In genomic region chr17:3800362-3801042, GRCh38 we compare ENCODE assay signal across 17 cellular contexts. TPM values are rescaled to one million over a fixed set of nuclear protein-coding genes. Genes with fewer than 3 reads are reported as not detected.
DNase-seq lines count a peak whose midpoint lies in the region; ATAC-seq and TF ChIP-seq lines count a peak whose summit lies in the region.
"Had no signal": no experiment of that assay in that cellular context is flagged by ENCODE, and none has a peak within 500 bp of the region (broad histone marks: within the 10 kb centered on the region; RNA-seq: fewer than 3 reads in every experiment).

No MANE protein-coding gene starts in this region.

- H4K20me1 ChIP-seq in BLaER1 treated with 17β-estradiol and CSF1 and Interleukin-3, amounts not matched to agents 10 nM and 100 nM: peaks cover 0 to 5% (median 0%) of the 10 kb centered on the region in 11 experiments; a peak in 1 of 22 replicates
- H4K20me1 ChIP-seq in H9 (ENCODE audit: control insufficient read depth, insufficient read depth, insufficient read length): no peaks in the 10 kb centered on the region

- no peak overlapping the region for H4K5ac ChIP-seq in H9 (ENCODE audit: insufficient read length, low read depth, low read length)

- H3K27me3 ChIP-seq in BLaER1 treated with 17β-estradiol and CSF1 and Interleukin-3, amounts not matched to agents 10 nM and 100 nM: no peaks in the 10 kb centered on the region
- H3K27me3 ChIP-seq in H9 (ENCODE audit: insufficient read depth, low read length) (no peaks in the 10 kb centered on the region), neutrophil (no peaks in the 10 kb centered on the region), tibial artery (peaks cover 0 to 10% of the 10 kb centered on the region in 2 donors)
- H3K27me3 ChIP-seq: hepatocyte had no signal

- no peak overlapping the region for H2BK5ac ChIP-seq in H9 (ENCODE audit: insufficient read length, low read length)

- peak overlapping the region; percentile 63; the same call in 1 of the 2 replicates for H3K14ac ChIP-seq in H9 (ENCODE audit: insufficient read depth, low read length)

- TF ChIP-seq CTCF in H9 (conservative IDR thresholded peaks at IDR 0.05) (no peak), neutrophil (IDR thresholded peaks at IDR 0.05) (no peak), tibial artery (IDR thresholded peaks at IDR 0.05) (no peak)

- peak overlapping the region in 10 of 11 experiments; percentile 28 to 82 (median 61); a peak in 20 of 22 replicates for H3K27ac ChIP-seq in BLaER1 treated with 17β-estradiol and CSF1 and Interleukin-3, amounts not matched to agents 10 nM and 100 nM
- no peak overlapping the region for H3K27ac ChIP-seq in H9 (ENCODE audit: insufficient read length, low read depth, low read length)
- H3K27ac ChIP-seq in neutrophil: peak overlapping the region; percentile 94
- H3K27ac ChIP-seq in tibial artery: no peak overlapping the region
- H3K27ac ChIP-seq: hepatocyte, KMS-11 had no signal

- H3K36me3 Mint-ChIP-seq in H9 (ENCODE audit: insufficient read depth in 1 of 3, low read depth in 3 of 3): peaks cover 1 to 18% (median 12%) of the 10 kb centered on the region in 3 experiments; a peak in 5 of 7 replicates
- H3K36me3 Mint-ChIP-seq in central memory CD8-positive, alpha-beta T cell (ENCODE audit: insufficient read depth): peaks cover 16% of the 10 kb centered on the region

- H2BK12ac ChIP-seq in H9 (ENCODE audit: insufficient read length, low read depth, low read length): no peak overlapping the region

- peaks cover 0 to 17% (median 5%) of the 10 kb centered on the region in 11 experiments; a peak in 8 of 22 replicates for H3K36me3 ChIP-seq in BLaER1 treated with 17β-estradiol and CSF1 and Interleukin-3, amounts not matched to agents 10 nM and 100 nM
- no peaks in the 10 kb centered on the region for H3K36me3 ChIP-seq in neutrophil
- H3K36me3 ChIP-seq in tibial artery: no peaks in the 10 kb centered on the region

- H2AK5ac ChIP-seq in H9 (ENCODE audit: insufficient read length, low read length): no peak overlapping the region

- no peak for DNase-seq in H9
- DNase-seq in central memory CD8-positive, alpha-beta T cell (ENCODE audit: low spot score in 2 of 2): no peak
- DNase-seq in NK-92 treated with Interleukin-12 subunit alpha and Interleukin-12 subunit beta, amount 100 ng/mL, for 24 hours (lab: John Stamatoyannopoulos, UW): no peak
- no peak for DNase-seq in tibial artery
- DNase-seq: activated CD4-positive, alpha-beta T cell treated with anti-CD3 and anti-CD28 coated beads, Interleukin-2, amount 50 U/mL, for 1 hour; amniotic stem cell; central memory CD4-positive, alpha-beta T cell; NCI-H1105; NCI-H774; right cardiac atrium had no signal

- WGBS in H9 (ENCODE audit: extremely low coverage, insufficient read length, low lambda C conversion rate): no CpG with 5 or more reads among the region's 9 CpGs

- H4K8ac ChIP-seq in H9 (replicated peaks; ENCODE audit: insufficient read length, low read depth, low read length): no peak overlapping the region

- no peaks in the 10 kb centered on the region for H3K23me2 ChIP-seq in H9 (ENCODE audit: insufficient read length, low read depth, low read length, poor library complexity, severe bottlenecking)

- no peaks in the 10 kb centered on the region for H3K9me3 ChIP-seq in BLaER1 treated with 17β-estradiol and CSF1 and Interleukin-3, amounts not matched to agents 10 nM and 100 nM (replicated peaks in 1 of 11)
- H3K9me3 ChIP-seq in H9 (ENCODE audit: control insufficient read depth, low read depth, low read length): no peaks in the 10 kb centered on the region
- H3K9me3 ChIP-seq in neutrophil: no peaks in the 10 kb centered on the region
- H3K9me3 ChIP-seq in tibial artery: no peaks in the 10 kb centered on the region

- no peak overlapping the region for H3K4me3 ChIP-seq in BLaER1 treated with 17β-estradiol and CSF1 and Interleukin-3, amounts not matched to agents 10 nM and 100 nM
- H3K4me3 ChIP-seq in neutrophil (ENCODE audit: low read depth in 1 of 2, low read length in 1 of 2) (no peak overlapping the region), tibial artery (no peak overlapping the region)
- H3K4me3 ChIP-seq: hepatocyte had no signal

- H3K4me3 Mint-ChIP-seq in H9: no peak overlapping the region
- H3K4me3 Mint-ChIP-seq in central memory CD8-positive, alpha-beta T cell: peak overlapping the region; percentile 56
- H3K4me3 Mint-ChIP-seq: mesothelial cell of epicardium had no signal

- no peak overlapping the region for H4K91ac ChIP-seq in H9 (ENCODE audit: insufficient read length, low read depth, low read length)

- no peak overlapping the region for H3K18ac ChIP-seq in H9 (ENCODE audit: insufficient read length, low read depth, low read length)

- intact Hi-C loops in tibial artery (cut with DNase I; ENCODE audit: low total_unique reads): no loop called here

- H3K27me3 Mint-ChIP-seq in H9 (ENCODE audit: low read depth): no peaks in the 10 kb centered on the region; the same call in 1 of the 2 replicates
- no peaks in the 10 kb centered on the region for H3K27me3 Mint-ChIP-seq in central memory CD8-positive, alpha-beta T cell

- no peaks in the 10 kb centered on the region for H3K79me1 ChIP-seq in H9 (ENCODE audit: insufficient read depth, low read depth, low read length, poor library complexity, severe bottlenecking)

- peak overlapping the region; percentile 48 to 87 (median 61) for H3K4me2 ChIP-seq in BLaER1 treated with 17β-estradiol and CSF1 and Interleukin-3, amounts not matched to agents 10 nM and 100 nM
- no peak overlapping the region for H3K4me2 ChIP-seq in H9 (ENCODE audit: insufficient read depth, insufficient read length, low read length)
- H3K4me2 ChIP-seq: hepatocyte, KMS-11 had no signal

- H2BK20ac ChIP-seq in H9 (ENCODE audit: low read depth, low read length, poor library complexity, severe bottlenecking): no peak overlapping the region

- no peaks in the 10 kb centered on the region; a peak in 1 of 5 replicates for H3K9me3 Mint-ChIP-seq in H9
- no peaks in the 10 kb centered on the region for H3K9me3 Mint-ChIP-seq in central memory CD8-positive, alpha-beta T cell
- H3K9me3 Mint-ChIP-seq: mesothelial cell of epicardium had no signal

- peak overlapping the region in 8 of 11 experiments; percentile 5 to 33 (median 24); a peak in 7 of 22 replicates for H3K9ac ChIP-seq in BLaER1 treated with 17β-estradiol and CSF1 and Interleukin-3, amounts not matched to agents 10 nM and 100 nM
- no peak overlapping the region for H3K9ac ChIP-seq in H9 (ENCODE audit: extremely low read depth, insufficient read length, low read length)
- H3K9ac ChIP-seq: KMS-11 had no signal

- peak overlapping the region in 2 of 3 experiments; percentile 77 to 87; a peak in 4 of 7 replicates for H3K27ac Mint-ChIP-seq in H9
- H3K27ac Mint-ChIP-seq in central memory CD8-positive, alpha-beta T cell (ENCODE audit: low read depth): peak overlapping the region; percentile 76
- H3K27ac Mint-ChIP-seq: mesothelial cell of epicardium had no signal

- H3K4ac ChIP-seq in H9 (ENCODE audit: low read depth, low read length): no peak overlapping the region

- no peaks in the 10 kb centered on the region for H3K79me2 ChIP-seq in H9 (ENCODE audit: insufficient read depth, low read length)
- H3K79me2 ChIP-seq: hepatocyte had no signal

- peaks cover 81 to 96% (median 92%) of the 10 kb centered on the region in 10 experiments for H3K4me1 ChIP-seq in BLaER1 treated with 17β-estradiol and CSF1 and Interleukin-3, amounts not matched to agents 10 nM and 100 nM
- H3K4me1 ChIP-seq in H9 (ENCODE audit: insufficient read depth, low read length): no peaks in the 10 kb centered on the region
- peaks cover 65 to 68% of the 10 kb centered on the region in 2 experiments for H3K4me1 ChIP-seq in neutrophil (ENCODE audit: control insufficient read depth in 1 of 2, insufficient read depth in 1 of 2, low read depth in 1 of 2, low read length in 1 of 2)
- no peaks in the 10 kb centered on the region for H3K4me1 ChIP-seq in tibial artery

- H2AFZ ChIP-seq in H9 (ENCODE audit: low read length): no peak overlapping the region
- H2AFZ ChIP-seq: hepatocyte had no signal

- H3K56ac ChIP-seq in H9 (ENCODE audit: insufficient read length, low read depth, low read length): no peak overlapping the region

- no peak for ATAC-seq in central memory CD8-positive, alpha-beta T cell (replicated peaks; ENCODE audit: extremely low read depth, poor library complexity, severe bottlenecking)
- ATAC-seq in GM18907 (IDR thresholded peaks at IDR 0.05; ENCODE audit: unreplicated experiment): no peak
- ATAC-seq: Panc1, right cardiac atrium had no signal

- H3K23ac ChIP-seq in H9 (ENCODE audit: insufficient read length, low read depth, low read length): no peak overlapping the region

- H3K4me1 Mint-ChIP-seq in H9: peaks cover 0 to 9% of the 10 kb centered on the region in 2 experiments; a peak in 2 of 4 replicates
- H3K4me1 Mint-ChIP-seq in central memory CD8-positive, alpha-beta T cell: peaks cover 43% of the 10 kb centered on the region
- H3K4me1 Mint-ChIP-seq: mesothelial cell of epicardium had no signal

- no peak overlapping the region for H2BK15ac ChIP-seq in H9 (ENCODE audit: low read depth, low read length)

- H3T11ph ChIP-seq in H9 (ENCODE audit: low read length): no peak overlapping the region

- H2BK120ac ChIP-seq in H9 (ENCODE audit: low read depth, low read length, poor library complexity, severe bottlenecking): no peak overlapping the region

RNA-seq across cellular contexts. Expression of gene ITGAE, which starts 0.5 kb away (rescaled TPM):
- 23.5 and 24.2 TPM in 2 replicates for total RNA-seq in H9 (2021)

RNA-seq across cellular contexts. Expression of gene NCBP3, which starts 45.5 kb away (rescaled TPM):
- total RNA-seq in H9 (2021): 43.0 and 45.7 TPM in 2 replicates

Comparison
In these comparisons a context has a peak if more than half of its experiments do, and no peak if none do; other contexts are left out.
1. H3K27ac ChIP-seq: peak in BLaER1 treated with 17β-estradiol and CSF1 and Interleukin-3, amounts not matched to agents 10 nM and 100 nM (10 of 11) and neutrophil (single experiment); none in H9 (single experiment) and tibial artery (0 of 2).